ENCODE assay signal across 32 cellular contexts in genomic region chr9:70034292-70034711, GRCh38. TPM values are rescaled to one million over a fixed set of nuclear protein-coding genes. Genes with fewer than 3 reads are reported as not detected.
A peak's percentile ranks its signal among the peaks of the same experiment; 100 is the strongest.
DNase-seq lines count a peak whose midpoint lies in the region; FAIRE-seq and TF ChIP-seq lines count a peak whose summit lies in the region.
"Had no signal": no experiment of that assay in that cellular context is flagged by ENCODE, and none has a peak within 500 bp of the region (broad histone marks: within the 10 kb centered on the region; RNA-seq: fewer than 3 reads in every experiment).

No MANE protein-coding gene starts in this region.

- peak; percentile 7 for FAIRE-seq in bronchial epithelial cell (lab: Jason Lieb, UNC)
- FAIRE-seq: colon, GM19239, RCC 7860 had no signal

- H3K9ac ChIP-seq in neural cell (ENCODE audit: low read length) = no peak overlapping the region

- H2AFZ ChIP-seq in neural cell (ENCODE audit: low read depth, low read length) = no peak overlapping the region

- peak; percentile 81 for DNase-seq in COR-L47 (lab: John Stamatoyannopoulos, UW)
- peak in 2 of 3 experiments; percentile 54 to 79 for DNase-seq in NCI-H1417 (lab: John Stamatoyannopoulos, UW)
- peak; percentile 22 for DNase-seq in bronchial epithelial cell (ENCODE audit: low read depth)
- no peak for DNase-seq in NCI-H1048 (lab: John Stamatoyannopoulos, UW)
- DNase-seq in AML-193 (lab: John Stamatoyannopoulos, UW) = no peak
- no peak for DNase-seq in SIG-M5 treated with dmso at 0.1 percent for 504 hours (lab: John Stamatoyannopoulos, UW; ENCODE audit: unreplicated experiment)
- no peak for DNase-seq in AG08396 (ENCODE audit: low spot score)
- DNase-seq: activated B cell treated with CpG ODN at 0.5 μM for 24 hours; activated CD4-positive, alpha-beta T cell treated with anti-CD3 and anti-CD28 coated beads, Interleukin-2, amount 50 U/mL, for 4 hours; activated naive CD4-positive, alpha-beta T cell treated with anti-CD3 and anti-CD28 coated beads for 36 hours; adrenal gland; DMS79 treated with DMSO at 0.1 percent for 48 hours; effector CD4-positive, alpha-beta T cell; GF-D8; heart right ventricle; left colon; MG63; NCI-H1436; NCI-H510A treated with DMSO at 0.1 percent for 48 hours; SIG-M5; stimulated activated CD4-positive, alpha-beta T cell treated with anti-CD3 and anti-CD28 coated beads, Interleukin-2, amount 100 ng/mL, for 24 hours; stomach; T1000; tibial artery had no signal

- H3K36me3 ChIP-seq in bronchial epithelial cell (ENCODE audit: control insufficient read depth, insufficient read depth, low read length) = no peaks in the 10 kb centered on the region
- no peaks in the 10 kb centered on the region for H3K36me3 ChIP-seq in neural cell (ENCODE audit: insufficient read depth, low read length)
- H3K36me3 ChIP-seq: adrenal gland, heart right ventricle, MG63, neutrophil, stomach, tibial artery had no signal

- no peak for TF ChIP-seq CTCF in bronchial epithelial cell (IDR thresholded peaks at IDR 0.05; ENCODE audit: insufficient read depth, low read length, severe bottlenecking)
- TF ChIP-seq CTCF in neural cell (IDR thresholded peaks at IDR 0.05; ENCODE audit: poor library complexity, severe bottlenecking) = no peak

- no peaks in the 10 kb centered on the region for H3K27me3 ChIP-seq in bronchial epithelial cell (ENCODE audit: control insufficient read depth, insufficient read depth, low read length)
- no peaks in the 10 kb centered on the region for H3K27me3 ChIP-seq in neural cell (ENCODE audit: insufficient read depth, low read depth, low read length)
- H3K27me3 ChIP-seq: adrenal gland, heart right ventricle, MG63, neutrophil, stomach, tibial artery had no signal

- H3K27ac ChIP-seq in neural cell (ENCODE audit: low read length) = no peak overlapping the region
- H3K27ac ChIP-seq: adrenal gland, heart right ventricle, neutrophil, stomach had no signal

- H3K9me3 ChIP-seq in neural cell (ENCODE audit: low read length) = no peaks in the 10 kb centered on the region
- H3K9me3 ChIP-seq: adrenal gland, heart right ventricle, MG63, neutrophil, stomach, tibial artery had no signal

- peak; percentile 62 for TF ChIP-seq EP300 in neural cell (conservative IDR thresholded peaks at IDR 0.05; ENCODE audit: poor library complexity, severe bottlenecking)

- H3K4me3 ChIP-seq in bronchial epithelial cell (ENCODE audit: low read depth, low read length) = no peak overlapping the region
- H3K4me3 ChIP-seq in neural cell (ENCODE audit: low read length) = no peak overlapping the region
- H3K4me3 ChIP-seq: adrenal gland, heart right ventricle, MG63, smooth muscle cell, stomach, tibial artery had no signal

- H3K9me2 ChIP-seq in neural cell (ENCODE audit: insufficient read depth, low read length) = no peaks in the 10 kb centered on the region

- no peaks in the 10 kb centered on the region for H3F3A ChIP-seq in neural cell (ENCODE audit: insufficient read depth, low read length, poor library complexity, severe bottlenecking)

- no peak overlapping the region for H3K4me2 ChIP-seq in neural cell (ENCODE audit: low read length)
- H3K4me2 ChIP-seq: smooth muscle cell had no signal

- no peaks in the 10 kb centered on the region for H4K20me1 ChIP-seq in neural cell (ENCODE audit: insufficient read depth)

- no peaks in the 10 kb centered on the region for H3K79me2 ChIP-seq in neural cell (replicated peaks; ENCODE audit: insufficient read depth, low read length)

- TF ChIP-seq RAD21 in neural cell (conservative IDR thresholded peaks at IDR 0.05) = no peak

TF ChIP-seq in neural cell, 6 proteins besides CTCF, POLR2A, EP300 and RAD21:
- TF ChIP-seq TAF1 (IDR thresholded peaks at IDR 0.05; ENCODE audit: low read depth) = no peak
- TF ChIP-seq POLR2AphosphoS5 (IDR thresholded peaks at IDR 0.05) = peak; percentile 43
- TF ChIP-seq EZH2 (IDR thresholded peaks at IDR 0.05; ENCODE audit: borderline replicate concordance, insufficient read depth, low read length, poor library complexity, severe bottlenecking) = no peak

RNA-seq across cellular contexts. Expression of gene MAMDC2, which starts 9.3 kb away (rescaled TPM):
- total RNA-seq in bronchial epithelial cell = 0.26 and 0.53 TPM in 2 replicates
- polyA plus RNA-seq in neural cell = 0.30 and 0.56 TPM in 2 replicates
- 0.24 and 0.46 TPM in 2 replicates for polyA minus RNA-seq in neural cell
- total RNA-seq: A673; activated B cell treated with CpG ODN at 0.5 μM for 24 hours; activated naive CD4-positive, alpha-beta T cell treated with anti-CD3 and anti-CD28 coated beads for 36 hours; activated T-helper 1 cell treated with anti-CD3 and anti-CD28 coated beads, Interleukin-12 subunit alpha, Interleukin-12 subunit beta, Interleukin-2, Interleukin-4 antibody, amounts not matched to agents 30 ng/mL and 10 ng/mL and 1 ng/mL, durations not matched to agents 14 hours and 24 hours and 36 hours had no signal

Comparison
In these comparisons a context has a peak if more than half of its experiments do, and no peak if none do; other contexts are left out.
1. DNase-seq: peak in COR-L47 (single experiment), NCI-H1417 (2 of 3) and bronchial epithelial cell (single experiment); none in NCI-H1048 (single experiment), AML-193 (0 of 2), SIG-M5 treated with dmso at 0.1 percent for 504 hours (single experiment) and AG08396 (single experiment).